Comparison of ENCODE assay signal across 23 cellular contexts in the genomic region with DNA sequence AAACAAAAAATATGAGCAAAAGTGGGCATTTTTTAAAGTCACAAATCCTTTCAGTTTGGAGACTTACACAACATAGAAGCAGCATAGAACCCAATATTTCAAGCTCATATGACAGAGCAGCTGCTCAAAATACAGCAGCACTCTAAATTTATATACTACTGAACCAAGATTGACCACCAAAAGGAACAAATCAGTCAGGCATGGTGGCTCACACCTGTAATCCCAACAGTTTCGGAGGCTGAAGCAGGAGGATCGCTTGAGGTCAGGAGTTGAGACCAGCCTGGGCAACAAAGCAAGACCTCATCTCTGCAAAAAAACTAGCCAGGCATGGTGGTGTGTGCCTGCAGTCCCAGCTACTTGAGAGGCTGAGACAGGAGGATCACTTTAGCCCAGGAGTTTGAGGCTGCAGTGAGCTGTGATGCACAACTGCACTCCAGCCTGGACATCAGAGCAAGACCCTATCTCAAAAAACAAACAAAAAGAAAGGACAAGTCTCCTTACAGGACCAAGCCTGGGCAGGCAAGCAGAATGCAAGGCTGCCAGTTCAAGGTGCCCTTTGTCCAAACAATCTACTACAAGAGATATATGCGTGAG.
"Had no signal": no experiment of that assay in that cellular context is flagged by ENCODE, and none has a peak within 500 bp of the region (broad histone marks: within the 10 kb centered on the region; RNA-seq: fewer than 3 reads in every experiment).

No MANE protein-coding gene starts in this region.

- H3K9me3 Mint-ChIP-seq: activated CD4-positive, alpha-beta T cell treated with anti-CD3 and anti-CD28 coated beads, Interleukin-2, amount 10 ng/mL, durations not matched to agents 24 days and 14 days; activated naive CD4-positive, alpha-beta T cell treated with anti-CD3 and anti-CD28 coated beads, Interleukin-2, amount 10 ng/mL, durations not matched to agents 7 days and 5 days; activated naive CD8-positive, alpha-beta T cell treated with anti-CD3 and anti-CD28 coated beads, Interleukin-2, amount 50 U/mL, for 24 hours; natural killer cell had no signal

- H3K9me3 ChIP-seq: lower lobe of right lung had no signal

- H3K27ac Mint-ChIP-seq: activated CD4-positive, alpha-beta T cell treated with anti-CD3 and anti-CD28 coated beads, Interleukin-2, amount 10 ng/mL, durations not matched to agents 24 days and 14 days; activated naive CD4-positive, alpha-beta T cell treated with anti-CD3 and anti-CD28 coated beads, Interleukin-2, amount 10 ng/mL, durations not matched to agents 7 days and 5 days; activated naive CD8-positive, alpha-beta T cell treated with anti-CD3 and anti-CD28 coated beads, Interleukin-2, amount 50 U/mL, for 24 hours; natural killer cell had no signal

- H3K4me1 Mint-ChIP-seq: activated CD4-positive, alpha-beta T cell treated with anti-CD3 and anti-CD28 coated beads, Interleukin-2, amount 10 ng/mL, durations not matched to agents 24 days and 14 days; activated naive CD4-positive, alpha-beta T cell treated with anti-CD3 and anti-CD28 coated beads, Interleukin-2, amount 10 ng/mL, durations not matched to agents 7 days and 5 days; activated naive CD8-positive, alpha-beta T cell treated with anti-CD3 and anti-CD28 coated beads, Interleukin-2, amount 50 U/mL, for 24 hours; natural killer cell had no signal

- H3K4me3 ChIP-seq: lower lobe of right lung had no signal

- H3K27ac ChIP-seq: lower lobe of right lung had no signal

- H3K4me3 Mint-ChIP-seq: activated CD4-positive, alpha-beta T cell treated with anti-CD3 and anti-CD28 coated beads, Interleukin-2, amount 10 ng/mL, durations not matched to agents 24 days and 14 days; activated naive CD4-positive, alpha-beta T cell treated with anti-CD3 and anti-CD28 coated beads, Interleukin-2, amount 10 ng/mL, durations not matched to agents 7 days and 5 days; activated naive CD8-positive, alpha-beta T cell treated with anti-CD3 and anti-CD28 coated beads, Interleukin-2, amount 50 U/mL, for 24 hours; natural killer cell had no signal

- ATAC-seq: activated naive CD8-positive, alpha-beta T cell treated with anti-CD3 and anti-CD28 coated beads, Interleukin-2, amount 50 U/mL, for 24 hours; left colon; lower lobe of right lung; natural killer cell had no signal

- H3K27me3 Mint-ChIP-seq: progenitor cell of endocrine pancreas had no signal

- H3K36me3 ChIP-seq: lower lobe of right lung had no signal

- DNase-seq: activated CD4-positive, alpha-beta T cell treated with anti-CD3 and anti-CD28 coated beads, Interleukin-2, amount 10 ng/mL, durations not matched to agents 24 days and 14 days; activated CD8-positive, alpha-beta memory T cell treated with anti-CD3 and anti-CD28 coated beads, Interleukin-2, amount 50 U/mL, for 48 hours; activated effector memory CD4-positive, alpha-beta T cell treated with Interleukin-2 at 50 U/mL for 16 hours; activated naive CD4-positive, alpha-beta T cell treated with anti-CD3 and anti-CD28 coated beads, Interleukin-2, amount 10 ng/mL, durations not matched to agents 7 days and 5 days; activated naive CD8-positive, alpha-beta T cell treated with anti-CD3 and anti-CD28 coated beads, Interleukin-2, amount 50 U/mL, for 24 hours; activated T-cell treated with anti-CD3 and anti-CD28 coated beads, Interleukin-2, amount 50 U/mL, for 48 hours; aorta; cerebellar nuclear complex; cortex of kidney; erythroblast; foreskin melanocyte; glutamatergic neuron; hippocampal formation; left colon; lower lobe of right lung; natural killer cell; occipital lobe; stimulated activated CD4-positive, alpha-beta T cell treated with anti-CD3 and anti-CD28 coated beads, Interleukin-12 subunit alpha, Interleukin-12 subunit beta, amount 100 ng/mL, for 4 hours; stimulated activated CD4-positive, alpha-beta T cell treated with anti-CD3 and anti-CD28 coated beads, Interleukin-1b, Interleukin-23, amount 100 ng/mL, for 48 hours; stimulated activated CD8-positive, alpha-beta memory T cell treated with anti-CD3 and anti-CD28 coated beads, Interleukin-4, amount 100 ng/mL, for 48 hours; stimulated activated naive CD4-positive, alpha-beta T cell; T-helper 9 cell had no signal

- H3K36me3 Mint-ChIP-seq: activated naive CD4-positive, alpha-beta T cell treated with anti-CD3 and anti-CD28 coated beads, Interleukin-2, amount 10 ng/mL, durations not matched to agents 7 days and 5 days; natural killer cell had no signal
